In the genomic region with DNA sequence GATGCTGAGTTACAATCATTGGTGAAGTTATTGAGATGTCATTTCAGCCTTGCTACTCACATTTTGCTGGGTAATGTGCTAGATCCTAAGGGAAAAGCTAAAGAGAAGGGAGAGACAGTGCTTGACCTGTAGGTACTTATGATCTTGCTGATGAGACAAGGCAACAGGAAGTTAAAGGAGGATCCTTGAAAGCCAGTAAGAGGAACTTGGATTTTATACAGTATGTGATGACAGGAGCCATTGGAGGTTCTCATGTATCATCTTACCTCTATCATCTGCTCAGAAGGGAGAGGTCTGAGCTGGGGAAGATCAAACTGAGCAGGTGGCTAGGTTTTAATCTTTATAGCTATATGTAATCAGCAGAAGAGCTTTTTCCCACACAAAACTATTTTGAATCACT, we compare ENCODE assay signal across 1 cellular context.
TF ChIP-seq lines count a peak whose summit lies in the region.

No MANE protein-coding gene starts in this region.

TF ChIP-seq in GM12878, 131 proteins besides CTCF, POLR2A, EP300 and RAD21:
- no peak for TF ChIP-seq TBL1XR1 (IDR thresholded peaks at IDR 0.05; ENCODE audit: low read depth, low read length)
- TF ChIP-seq BMI1 (IDR thresholded peaks at IDR 0.05; ENCODE audit: borderline replicate concordance) = no peak
- no peak for TF ChIP-seq JUNB (IDR thresholded peaks at IDR 0.05)
- TF ChIP-seq, protein P1, sequence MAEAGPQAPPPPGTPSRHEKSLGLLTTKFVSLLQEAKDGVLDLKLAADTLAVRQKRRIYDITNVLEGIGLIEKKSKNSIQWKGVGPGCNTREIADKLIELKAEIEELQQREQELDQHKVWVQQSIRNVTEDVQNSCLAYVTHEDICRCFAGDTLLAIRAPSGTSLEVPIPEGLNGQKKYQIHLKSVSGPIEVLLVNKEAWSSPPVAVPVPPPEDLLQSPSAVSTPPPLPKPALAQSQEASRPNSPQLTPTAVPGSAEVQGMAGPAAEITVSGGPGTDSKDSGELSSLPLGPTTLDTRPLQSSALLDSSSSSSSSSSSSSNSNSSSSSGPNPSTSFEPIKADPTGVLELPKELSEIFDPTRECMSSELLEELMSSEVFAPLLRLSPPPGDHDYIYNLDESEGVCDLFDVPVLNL (IDR thresholded peaks at IDR 0.05; ENCODE audit: low read depth, low read length) = no peak
- TF ChIP-seq, protein P2, sequence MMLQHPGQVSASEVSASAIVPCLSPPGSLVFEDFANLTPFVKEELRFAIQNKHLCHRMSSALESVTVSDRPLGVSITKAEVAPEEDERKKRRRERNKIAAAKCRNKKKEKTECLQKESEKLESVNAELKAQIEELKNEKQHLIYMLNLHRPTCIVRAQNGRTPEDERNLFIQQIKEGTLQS (IDR thresholded peaks at IDR 0.05; ENCODE audit: borderline replicate concordance, extremely low read depth, low read depth, low read length) = no peak
- TF ChIP-seq, protein P3, sequence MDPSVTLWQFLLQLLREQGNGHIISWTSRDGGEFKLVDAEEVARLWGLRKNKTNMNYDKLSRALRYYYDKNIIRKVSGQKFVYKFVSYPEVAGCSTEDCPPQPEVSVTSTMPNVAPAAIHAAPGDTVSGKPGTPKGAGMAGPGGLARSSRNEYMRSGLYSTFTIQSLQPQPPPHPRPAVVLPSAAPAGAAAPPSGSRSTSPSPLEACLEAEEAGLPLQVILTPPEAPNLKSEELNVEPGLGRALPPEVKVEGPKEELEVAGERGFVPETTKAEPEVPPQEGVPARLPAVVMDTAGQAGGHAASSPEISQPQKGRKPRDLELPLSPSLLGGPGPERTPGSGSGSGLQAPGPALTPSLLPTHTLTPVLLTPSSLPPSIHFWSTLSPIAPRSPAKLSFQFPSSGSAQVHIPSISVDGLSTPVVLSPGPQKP (IDR thresholded peaks at IDR 0.05; ENCODE audit: low read depth, low read length) = no peak
- TF ChIP-seq, protein P4, sequence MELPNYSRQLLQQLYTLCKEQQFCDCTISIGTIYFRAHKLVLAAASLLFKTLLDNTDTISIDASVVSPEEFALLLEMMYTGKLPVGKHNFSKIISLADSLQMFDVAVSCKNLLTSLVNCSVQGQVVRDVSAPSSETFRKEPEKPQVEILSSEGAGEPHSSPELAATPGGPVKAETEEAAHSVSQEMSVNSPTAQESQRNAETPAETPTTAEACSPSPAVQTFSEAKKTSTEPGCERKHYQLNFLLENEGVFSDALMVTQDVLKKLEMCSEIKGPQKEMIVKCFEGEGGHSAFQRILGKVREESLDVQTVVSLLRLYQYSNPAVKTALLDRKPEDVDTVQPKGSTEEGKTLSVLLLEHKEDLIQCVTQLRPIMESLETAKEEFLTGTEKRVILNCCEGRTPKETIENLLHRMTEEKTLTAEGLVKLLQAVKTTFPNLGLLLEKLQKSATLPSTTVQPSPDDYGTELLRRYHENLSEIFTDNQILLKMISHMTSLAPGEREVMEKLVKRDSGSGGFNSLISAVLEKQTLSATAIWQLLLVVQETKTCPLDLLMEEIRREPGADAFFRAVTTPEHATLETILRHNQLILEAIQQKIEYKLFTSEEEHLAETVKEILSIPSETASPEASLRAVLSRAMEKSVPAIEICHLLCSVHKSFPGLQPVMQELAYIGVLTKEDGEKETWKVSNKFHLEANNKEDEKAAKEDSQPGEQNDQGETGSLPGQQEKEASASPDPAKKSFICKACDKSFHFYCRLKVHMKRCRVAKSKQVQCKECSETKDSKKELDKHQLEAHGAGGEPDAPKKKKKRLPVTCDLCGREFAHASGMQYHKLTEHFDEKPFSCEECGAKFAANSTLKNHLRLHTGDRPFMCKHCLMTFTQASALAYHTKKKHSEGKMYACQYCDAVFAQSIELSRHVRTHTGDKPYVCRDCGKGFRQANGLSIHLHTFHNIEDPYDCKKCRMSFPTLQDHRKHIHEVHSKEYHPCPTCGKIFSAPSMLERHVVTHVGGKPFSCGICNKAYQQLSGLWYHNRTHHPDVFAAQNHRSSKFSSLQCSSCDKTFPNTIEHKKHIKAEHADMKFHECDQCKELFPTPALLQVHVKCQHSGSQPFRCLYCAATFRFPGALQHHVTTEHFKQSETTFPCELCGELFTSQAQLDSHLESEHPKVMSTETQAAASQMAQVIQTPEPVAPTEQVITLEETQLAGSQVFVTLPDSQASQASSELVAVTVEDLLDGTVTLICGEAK (IDR thresholded peaks at IDR 0.05; ENCODE audit: borderline replicate concordance) = no peak
- TF ChIP-seq RAD51 (IDR thresholded peaks at IDR 0.05) = no peak
- TF ChIP-seq ATF7 (IDR thresholded peaks at IDR 0.05; ENCODE audit: low read depth) = no peak
- no peak for TF ChIP-seq SRF (IDR thresholded peaks at IDR 0.05; ENCODE audit: low read depth in 2 of 2, low read length in 2 of 2)
- no peak for TF ChIP-seq NBN (IDR thresholded peaks at IDR 0.05)
- no peak for TF ChIP-seq CBFB (IDR thresholded peaks at IDR 0.05; ENCODE audit: low read depth)
- TF ChIP-seq EZH2 (IDR thresholded peaks at IDR 0.05; ENCODE audit: borderline replicate concordance, control insufficient read depth, low read depth, low read length) = no peak
- no peak for TF ChIP-seq BACH1 (IDR thresholded peaks at IDR 0.05; ENCODE audit: borderline replicate concordance)
- TF ChIP-seq, protein P5, sequence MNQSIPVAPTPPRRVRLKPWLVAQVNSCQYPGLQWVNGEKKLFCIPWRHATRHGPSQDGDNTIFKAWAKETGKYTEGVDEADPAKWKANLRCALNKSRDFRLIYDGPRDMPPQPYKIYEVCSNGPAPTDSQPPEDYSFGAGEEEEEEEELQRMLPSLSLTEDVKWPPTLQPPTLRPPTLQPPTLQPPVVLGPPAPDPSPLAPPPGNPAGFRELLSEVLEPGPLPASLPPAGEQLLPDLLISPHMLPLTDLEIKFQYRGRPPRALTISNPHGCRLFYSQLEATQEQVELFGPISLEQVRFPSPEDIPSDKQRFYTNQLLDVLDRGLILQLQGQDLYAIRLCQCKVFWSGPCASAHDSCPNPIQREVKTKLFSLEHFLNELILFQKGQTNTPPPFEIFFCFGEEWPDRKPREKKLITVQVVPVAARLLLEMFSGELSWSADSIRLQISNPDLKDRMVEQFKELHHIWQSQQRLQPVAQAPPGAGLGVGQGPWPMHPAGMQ (IDR thresholded peaks at IDR 0.05; ENCODE audit: borderline replicate concordance) = no peak
- TF ChIP-seq JUND (IDR thresholded peaks at IDR 0.05; ENCODE audit: low read depth, low read length) = no peak
